ENCODE assay signal across 8 cellular contexts in the genomic region with DNA sequence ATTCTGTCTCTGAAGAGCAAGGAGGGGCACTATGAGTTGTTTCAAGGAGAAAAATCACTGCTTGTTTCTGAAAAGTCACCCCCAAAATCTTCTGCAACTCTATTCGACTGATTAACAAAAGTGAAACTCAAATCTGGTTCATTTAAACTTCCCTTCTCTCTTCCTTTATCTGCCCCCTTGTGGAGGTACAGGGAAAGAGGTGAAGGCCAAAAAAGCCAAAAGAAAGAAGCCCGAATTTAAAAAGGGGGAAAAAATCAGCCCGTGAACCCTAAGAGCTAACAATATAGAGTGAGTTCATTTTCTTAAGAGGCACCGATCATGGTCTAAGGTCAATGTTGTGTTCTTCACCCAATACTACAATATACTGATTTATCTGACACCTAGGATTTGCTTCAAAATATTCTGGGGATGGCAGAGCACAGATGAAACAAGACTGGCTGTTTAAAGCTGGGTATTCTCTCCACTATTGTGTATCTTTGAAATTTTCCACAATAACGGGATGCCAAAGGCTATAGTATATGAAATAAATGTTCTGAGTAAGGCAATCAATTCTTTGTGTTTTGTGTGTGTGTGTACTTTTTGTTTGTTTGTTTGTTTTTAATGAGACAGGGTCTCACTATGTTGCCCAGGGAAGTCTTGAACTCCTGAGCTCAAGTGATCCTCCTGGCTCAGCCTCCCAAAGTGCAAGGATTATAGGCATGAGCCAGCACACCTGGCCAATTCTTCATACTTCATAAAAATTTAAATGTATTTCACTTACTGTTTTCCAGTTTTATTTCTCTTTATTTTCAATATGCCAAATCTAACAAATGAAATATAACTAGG. TPM values are rescaled to one million over a fixed set of nuclear protein-coding genes. Genes with fewer than 3 reads are reported as not detected.
DNase-seq lines count a peak whose midpoint lies in the region; ATAC-seq and TF ChIP-seq lines count a peak whose summit lies in the region.

No MANE protein-coding gene starts in this region.

- H3K4me3 ChIP-seq in BE2C (ENCODE audit: low read depth, low read length) (peak overlapping the region; percentile 22; the same call in 1 of the 2 replicates), colonic mucosa (no peak overlapping the region), lower lobe of right lung (peak overlapping the region; percentile 35), transverse colon (peak overlapping the region in 3 of 4 donors; percentile 4 to 35 (median 6))

- H3K27me3 Mint-ChIP-seq in T-cell, result no peaks in the 10 kb centered on the region

- H3K36me3 ChIP-seq in BE2C (peaks cover 6% of the 10 kb centered on the region; the same call in 1 of the 2 replicates), colonic mucosa (no peaks in the 10 kb centered on the region), lower lobe of right lung (peaks cover 9% of the 10 kb centered on the region), transverse colon (no peaks in the 10 kb centered on the region)

- H3K9me3 Mint-ChIP-seq in T-cell, result no peaks in the 10 kb centered on the region

- TF ChIP-seq POLR2A in transverse colon (IDR thresholded peaks at IDR 0.05), result no peak

- H3K4me1 ChIP-seq in BE2C, result 0 out of 2 replicates have a peak, but pooled peaks cover 4% of the 10 kb centered on the region
- no peaks in the 10 kb centered on the region for H3K4me1 ChIP-seq in colonic mucosa
- peaks cover 16% of the 10 kb centered on the region for H3K4me1 ChIP-seq in lower lobe of right lung
- H3K4me1 ChIP-seq in transverse colon, result peaks cover 0 to 25% (median 7%) of the 10 kb centered on the region in 4 donors

- no peak overlapping the region for H3K27ac ChIP-seq in colonic mucosa
- peak overlapping the region; percentile 42 for H3K27ac ChIP-seq in lower lobe of right lung
- H3K27ac ChIP-seq in transverse colon, result peak overlapping the region in 2 of 4 donors; percentile 24 to 35

- H3K27me3 ChIP-seq in BE2C, result no peaks in the 10 kb centered on the region
- no peaks in the 10 kb centered on the region for H3K27me3 ChIP-seq in colonic mucosa
- no peaks in the 10 kb centered on the region for H3K27me3 ChIP-seq in lower lobe of right lung (ENCODE audit: low read depth)
- H3K27me3 ChIP-seq in transverse colon, result no peaks in the 10 kb centered on the region

- H3K27ac Mint-ChIP-seq in T-cell, result peak overlapping the region; percentile 62 to 85

- in situ Hi-C loops in transverse colon (cut with MboI; ENCODE audit: low pct_ligation_motif_present in 1 of 4, low pct_unique_long_range_greater_than_20kb in 1 of 4, low sequenced_read_pairs in 3 of 4), result loop anchor here in 3 of 4 donors (10.0 to 25.0 kb wide), 3 partner anchors 114 to 341 kb away; no protein-coding TSS in a partner anchor

- peak overlapping the region; percentile 10 to 44 (median 32) for H3K4me3 Mint-ChIP-seq in T-cell

- intact Hi-C loops in colonic mucosa (cut with DNase I), result loop anchor here (2.0 to 5.0 kb wide), 2 partner anchors 99 to 334 kb away; no protein-coding TSS in a partner anchor
- intact Hi-C loops in lower lobe of right lung (cut with DNase I), result loop anchor here (5.0 kb wide), 1 partner anchor 116 kb away; no protein-coding TSS in a partner anchor
- intact Hi-C loops in transverse colon (cut with DNase I; ENCODE audit: low total_unique reads), result loop anchor here (10.0 kb wide), 1 partner anchor 114 kb away; no protein-coding TSS in a partner anchor

- peak; percentile 91 for TF ChIP-seq CTCF in BE2C (IDR thresholded peaks at IDR 0.05; ENCODE audit: low read depth, low read length)
- TF ChIP-seq CTCF in GM12873 (IDR thresholded peaks at IDR 0.05; ENCODE audit: insufficient read depth, low read depth, low read length, missing control alignments), result peak; percentile 71
- TF ChIP-seq CTCF in colonic mucosa (IDR thresholded peaks at IDR 0.05), result peak; percentile 81
- peak; percentile 80 for TF ChIP-seq CTCF in lower lobe of right lung (IDR thresholded peaks at IDR 0.05)
- peak; percentile 74 to 84 (median 80) for TF ChIP-seq CTCF in transverse colon (IDR thresholded peaks at IDR 0.05)

- WGBS in transverse colon (ENCODE audit: low coverage in 1 of 2), 2 donors, result 6 to 19% methylated on average over 4 to 5 of the region's 5 CpGs

- ATAC-seq in T-cell (replicated peaks in 1 of 4) (peak; percentile 65 to 86 (median 80)), lower lobe of right lung (peak; percentile 58 to 81)

- TF ChIP-seq EP300 in transverse colon (IDR thresholded peaks at IDR 0.05; ENCODE audit: low read depth), result no peak

- peaks cover 6% of the 10 kb centered on the region for H3K36me3 Mint-ChIP-seq in T-cell

- H3K9ac ChIP-seq in colonic mucosa (ENCODE audit: low read depth in 2 of 2, low read length in 2 of 2), result no peak overlapping the region

- no peaks in the 10 kb centered on the region for H3K9me3 ChIP-seq in BE2C
- H3K9me3 ChIP-seq in colonic mucosa, result no peaks in the 10 kb centered on the region
- no peaks in the 10 kb centered on the region for H3K9me3 ChIP-seq in lower lobe of right lung
- no peaks in the 10 kb centered on the region for H3K9me3 ChIP-seq in transverse colon

- POLR2A ChIA-PET in T-cell (lab: Charles Lee), result interaction anchor here (1.1 to 1.2 kb wide), 2 partner anchors 336 to 352 kb away, joined by 3 read pairs; no protein-coding TSS in a partner anchor

- peaks cover 7 to 17% (median 8%) of the 10 kb centered on the region in 3 donors for H3K4me1 Mint-ChIP-seq in T-cell

- DNase-seq in BE2C, result peak; percentile 23
- DNase-seq in Kasumi-1 (lab: John Stamatoyannopoulos, UW), result peak; percentile 34 to 45
- DNase-seq in T-cell, result peak in 26 of 34 experiments; percentile 2 to 55 (median 23)
- peak; percentile 47 for DNase-seq in colonic mucosa
- no peak for DNase-seq in lower lobe of right lung
- peak; percentile 12 for DNase-seq in transverse colon
- no peak for DNase-seq in middle frontal gyrus (ENCODE audit: extremely low spot score, low spot score)

- CTCF ChIA-PET in T-cell (lab: Charles Lee), result interaction anchor here (0.5 to 5.3 kb wide), 40 partner anchors 9 to 633 kb away, joined by 3 to 73 read pairs (median 4); a partner anchor contains a TSS

RNA-seq across cellular contexts. Expression of a gene that starts 55.0 kb away (rescaled TPM):
- 8.1 TPM for polyA plus RNA-seq in BE2C (2012; ENCODE audit: insufficient read depth, insufficient read length, low read depth)
- total RNA-seq in T-cell, result 1 to 10 TPM; 3.5 to 6.1 (median 4.3) TPM
- 1 to 10 TPM; 4.8 to 5.2 TPM for total RNA-seq in colonic mucosa
- total RNA-seq in lower lobe of right lung, result 8.7 TPM
- total RNA-seq in transverse colon, result 1 to 10 TPM in 2 of 4 donors, not detected in 2; 3.0 to 8.6 TPM

Comparison
In these comparisons a context has a peak if more than half of its experiments do, and no peak if none do; other contexts are left out.
1. DNase-seq: peak in BE2C (single experiment), Kasumi-1 (2 of 2), T-cell (26 of 34), colonic mucosa (single experiment) and transverse colon (single experiment); none in lower lobe of right lung (single experiment) and middle frontal gyrus (single experiment).
2. Peak in every context shown above with its lines, with median percentiles within 50 percentile points of each other: CTCF ChIP-seq.